ENCODE assay signal across 14 cellular contexts in genomic region chr20:57004416-57004815, GRCh38.
"Had no signal": no experiment of that assay in that cellular context is flagged by ENCODE, and none has a peak within 500 bp of the region (broad histone marks: within the 10 kb centered on the region; RNA-seq: fewer than 3 reads in every experiment).

No MANE protein-coding gene starts in this region.

- H3K4me3 Mint-ChIP-seq: activated naive CD8-positive, alpha-beta T cell; naive thymus-derived CD8-positive, alpha-beta T cell had no signal

- H3K4me1 ChIP-seq: gastrocnemius medialis, lower lobe of right lung, thyroid gland had no signal

- ATAC-seq: esophagus mucosa; gastrocnemius medialis; naive thymus-derived CD8-positive, alpha-beta T cell had no signal

- H3K36me3 ChIP-seq: gastrocnemius medialis, lower lobe of right lung, neutrophil, sigmoid colon, thyroid gland had no signal

- H3K27me3 ChIP-seq: thyroid gland had no signal

- H3K27ac ChIP-seq: gastrocnemius medialis, lower lobe of right lung, neutrophil, sigmoid colon, thyroid gland had no signal

- H3K9me3 ChIP-seq: gastrocnemius medialis, lower lobe of right lung, neutrophil, thyroid gland had no signal

- H3K36me3 Mint-ChIP-seq: activated naive CD8-positive, alpha-beta T cell; naive thymus-derived CD8-positive, alpha-beta T cell had no signal

- H3K27ac Mint-ChIP-seq: activated naive CD8-positive, alpha-beta T cell; naive thymus-derived CD8-positive, alpha-beta T cell had no signal

- H3K4me3 ChIP-seq: gastrocnemius medialis, lower lobe of right lung, sigmoid colon, thyroid gland had no signal

- DNase-seq: activated CD4-positive, alpha-beta T cell treated with anti-CD3 and anti-CD28 coated beads, Interleukin-2, amount 50 U/mL, for 4 hours; amniotic stem cell; effector CD8-positive, alpha-beta T cell; gastrocnemius medialis; head of caudate nucleus; lower lobe of right lung; naive thymus-derived CD8-positive, alpha-beta T cell; sigmoid colon; stimulated activated CD8-positive, alpha-beta memory T cell treated with anti-CD3 and anti-CD28 coated beads, Interleukin-4, amount 100 ng/mL, for 48 hours; stimulated activated naive CD4-positive, alpha-beta T cell treated with Interleukin-2 at 50 U/mL for 16 hours; thyroid gland had no signal
